Comparison of ENCODE assay signal across 20 cellular contexts in genomic region chr1:54117815-54118563, GRCh38. TPM values are rescaled to one million over a fixed set of nuclear protein-coding genes. Genes with fewer than 3 reads are reported as not detected.
DNase-seq lines count a peak whose midpoint lies in the region; ATAC-seq, FAIRE-seq and TF ChIP-seq lines count a peak whose summit lies in the region.
"Had no signal": no experiment of that assay in that cellular context is flagged by ENCODE, and none has a peak within 500 bp of the region (broad histone marks: within the 10 kb centered on the region; RNA-seq: fewer than 3 reads in every experiment).

No MANE protein-coding gene starts in this region.

- no peaks in the 10 kb centered on the region for H3K36me3 ChIP-seq in keratinocyte (ENCODE audit: control insufficient read depth in 2 of 2, extremely low read depth in 1 of 2, insufficient read depth in 2 of 2, low read length in 2 of 2)
- H3K36me3 ChIP-seq in upper lobe of right lung: no peaks in the 10 kb centered on the region
- H3K36me3 ChIP-seq: neutrophil, Peyer's patch, thoracic aorta had no signal

- H3K9me3 ChIP-seq in keratinocyte (ENCODE audit: control insufficient read depth, low read depth, low read length) (no peaks in the 10 kb centered on the region), upper lobe of right lung (no peaks in the 10 kb centered on the region)
- H3K9me3 ChIP-seq: neutrophil, Peyer's patch, thoracic aorta had no signal

- H3K4me1 ChIP-seq in keratinocyte (ENCODE audit: control insufficient read depth, extremely low read depth, insufficient read depth, low read length) (peaks cover 6% of the 10 kb centered on the region), upper lobe of right lung (peaks cover 6% of the 10 kb centered on the region)

- dilution Hi-C loops in keratinocyte (cut with MboI; ENCODE audit: extremely low pct_ligation_motif_present, low sequenced_read_pairs): no loop called here

- intact Hi-C loops in upper lobe of right lung (cut with DNase I): no loop called here

- ATAC-seq in upper lobe of right lung: no peak
- ATAC-seq: activated T-helper 17 cell treated with anti-CD3 and anti-CD28 coated beads, Interleukin-2, amount 50 U/mL, for 72 hours had no signal

- no peaks in the 10 kb centered on the region for H4K20me1 ChIP-seq in keratinocyte (ENCODE audit: control insufficient read depth, extremely low read depth, insufficient read depth, low read length)

- H2AFZ ChIP-seq in keratinocyte (ENCODE audit: control insufficient read depth, low read length): no peak overlapping the region

- H3K27me3 ChIP-seq in keratinocyte (ENCODE audit: control insufficient read depth, extremely low read depth, insufficient read depth, low read length) (peaks cover 6% of the 10 kb centered on the region), upper lobe of right lung (no peaks in the 10 kb centered on the region)
- H3K27me3 ChIP-seq: Peyer's patch had no signal

- no peak overlapping the region for H3K4me2 ChIP-seq in keratinocyte (ENCODE audit: control insufficient read depth, extremely low read depth, insufficient read depth, low read depth, low read length)

- H3K4me3 ChIP-seq in keratinocyte (ENCODE audit: control insufficient read depth in 2 of 3, extremely low read depth in 1 of 3, insufficient read depth in 2 of 3, low read depth in 1 of 3, low read length in 3 of 3) (no peak overlapping the region), upper lobe of right lung (no peak overlapping the region)
- H3K4me3 ChIP-seq: lung, Peyer's patch, thoracic aorta had no signal

- DNase-seq in NCI-H2227 (lab: John Stamatoyannopoulos, UW; ENCODE audit: unreplicated experiment) (peak; percentile 44), NCI-H2227 treated with DMSO at 0.1 percent for 48 hours (lab: John Stamatoyannopoulos, UW) (no peak), keratinocyte (ENCODE audit: low read depth, low spot score) (no peak), upper lobe of right lung (peak; percentile 32), D721Med (ENCODE audit: insufficient read length, low spot score) (no peak), NK-92 (lab: John Stamatoyannopoulos, UW; ENCODE audit: unreplicated experiment) (no peak), NCI-H146 (lab: John Stamatoyannopoulos, UW) (no peak)
- DNase-seq: activated CD4-positive, alpha-beta memory T cell treated with anti-CD3 and anti-CD28 coated beads for 36 hours; endodermal cell; MV-4-11; Peyer's patch; stimulated activated CD4-positive, alpha-beta T cell treated with anti-CD3 and anti-CD28 coated beads, Interleukin-12 subunit alpha, Interleukin-12 subunit beta, amount 100 ng/mL, for 4 hours; T-helper 9 cell had no signal

- no peaks in the 10 kb centered on the region for H3K9me1 ChIP-seq in keratinocyte (ENCODE audit: control insufficient read depth, extremely low read depth, insufficient read depth, low read length)

- TF ChIP-seq CTCF in keratinocyte (optimal IDR thresholded peaks at IDR 0.05 in 1 of 3, IDR thresholded peaks at IDR 0.05 in 1 of 3, conservative IDR thresholded peaks at IDR 0.05 in 1 of 3; ENCODE audit: extremely low read depth in 1 of 3, insufficient read depth in 2 of 3, low read length in 3 of 3): no peak
- TF ChIP-seq CTCF in upper lobe of right lung (IDR thresholded peaks at IDR 0.05): no peak
- no peak for TF ChIP-seq CTCF in D721Med (IDR thresholded peaks at IDR 0.05; ENCODE audit: insufficient read depth, missing control alignments)

- no peak overlapping the region for H3K9ac ChIP-seq in keratinocyte (ENCODE audit: control insufficient read depth, extremely low read depth, insufficient read depth, low read length)

- no peaks in the 10 kb centered on the region for H3K79me2 ChIP-seq in keratinocyte (ENCODE audit: control insufficient read depth, insufficient read depth, low read length)

- FAIRE-seq in keratinocyte (lab: Jason Lieb, UNC): peak; percentile 60
- no peak for FAIRE-seq in D721Med (lab: Jason Lieb, UNC)
- FAIRE-seq: A204.1 had no signal

- peak overlapping the region; percentile 72 for H3K27ac ChIP-seq in angular gyrus (ENCODE audit: low read depth, low read length)
- H3K27ac ChIP-seq in keratinocyte (ENCODE audit: control insufficient read depth, insufficient read depth, low read length): no peak overlapping the region
- H3K27ac ChIP-seq in upper lobe of right lung: no peak overlapping the region
- H3K27ac ChIP-seq: neutrophil, Peyer's patch, thoracic aorta had no signal

RNA-seq across cellular contexts. Expression of gene CDCP2, which starts 34.8 kb away (rescaled TPM):
- not detected in 3 replicates for polyA plus RNA-seq in keratinocyte
- polyA plus RNA-seq in keratinocyte (2011; ENCODE audit: low read depth): not detected
- not detected in 2 replicates for polyA plus RNA-seq in keratinocyte (2011; cell fraction: cytosol; rRNA removed)
- not detected in 2 replicates for polyA plus RNA-seq in keratinocyte (2011; cell fraction: nucleus; rRNA removed)
- not detected in 2 replicates for polyA plus RNA-seq in keratinocyte (2012; ENCODE audit: low replicate concordance)
- not detected in 3 replicates for polyA minus RNA-seq in keratinocyte
- polyA minus RNA-seq in keratinocyte (2011; cell fraction: cytosol; rRNA and poly(A)+ RNA removed): not detected
- not detected in 2 replicates for polyA minus RNA-seq in keratinocyte (2011; cell fraction: nucleus; rRNA and poly(A)+ RNA removed)
- 0.35 TPM for total RNA-seq in upper lobe of right lung
- total RNA-seq: activated CD4-positive, alpha-beta memory T cell treated with anti-CD3 and anti-CD28 coated beads for 36 hours; endodermal cell; H4; Peyer's patch; thoracic aorta had no signal

Comparison
In these comparisons a context has a peak if more than half of its experiments do, and no peak if none do; other contexts are left out.
1. DNase-seq: peak in NCI-H2227 (single experiment) and upper lobe of right lung (single experiment); none in NCI-H2227 treated with DMSO at 0.1 percent for 48 hours (single experiment), keratinocyte (single experiment), D721Med (single experiment), NK-92 (single experiment) and NCI-H146 (single experiment).